10 cellular contexts compared by ENCODE assay signal in genomic region chr11:17164361-17165246, GRCh38. TPM values are rescaled to one million over a fixed set of nuclear protein-coding genes. Genes with fewer than 3 reads are reported as not detected.
A peak's percentile ranks its signal among the peaks of the same experiment; 100 is the strongest.
DNase-seq lines count a peak whose midpoint lies in the region; ATAC-seq and TF ChIP-seq lines count a peak whose summit lies in the region.
"Had no signal": no experiment of that assay in that cellular context is flagged by ENCODE, and none has a peak within 500 bp of the region (broad histone marks: within the 10 kb centered on the region; RNA-seq: fewer than 3 reads in every experiment).

No MANE protein-coding gene starts in this region.

- 79 to 81% methylated on average over 1 of the region's 1 CpG for WGBS in thyroid gland, 2 donors

- H3K4me3 Mint-ChIP-seq in activated CD4-positive, alpha-beta T cell treated with anti-CD3 and anti-CD28 coated beads for 36 hours, result no peak overlapping the region
- H3K4me3 Mint-ChIP-seq in immature natural killer cell, result peak overlapping the region; percentile 67 to 79 (median 70)
- H3K4me3 Mint-ChIP-seq in activated CD4-positive, alpha-beta T cell treated with anti-CD3 and anti-CD28 coated beads, Interleukin-2, amount 10 ng/mL, durations not matched to agents 7 days and 5 days, result no peak overlapping the region

- CTCF ChIA-PET in activated CD4-positive, alpha-beta T cell treated with anti-CD3 and anti-CD28 coated beads for 36 hours (lab: Charles Lee), result interaction anchor here (0.8 to 1.0 kb wide), 2 partner anchors 43 to 101 kb away, joined by 3 read pairs; partner anchors contain the start of gene PIK3C2A
- CTCF ChIA-PET in activated CD4-positive, alpha-beta T cell treated with anti-CD3 and anti-CD28 coated beads, Interleukin-2, amount 10 ng/mL, durations not matched to agents 7 days and 5 days (lab: Charles Lee), result no interaction called here

- no peaks in the 10 kb centered on the region for H3K9me3 ChIP-seq in thyroid gland

- peaks cover 11 to 54% of the 10 kb centered on the region in 2 donors for H3K4me1 ChIP-seq in thyroid gland

- H3K4me1 Mint-ChIP-seq in activated CD4-positive, alpha-beta T cell treated with anti-CD3 and anti-CD28 coated beads for 36 hours, result peaks cover 50% of the 10 kb centered on the region
- peaks cover 84 to 89% of the 10 kb centered on the region in 2 donors for H3K4me1 Mint-ChIP-seq in immature natural killer cell
- H3K4me1 Mint-ChIP-seq in activated CD4-positive, alpha-beta T cell treated with anti-CD3 and anti-CD28 coated beads, Interleukin-2, amount 10 ng/mL, durations not matched to agents 7 days and 5 days, result peaks cover 30% of the 10 kb centered on the region

- no peak for TF ChIP-seq POLR2A in thyroid gland (IDR thresholded peaks at IDR 0.05)

- H3K27ac Mint-ChIP-seq in activated CD4-positive, alpha-beta T cell treated with anti-CD3 and anti-CD28 coated beads for 36 hours, result no peak overlapping the region
- H3K27ac Mint-ChIP-seq in immature natural killer cell, result peak overlapping the region; percentile 80 to 94 (median 88)
- H3K27ac Mint-ChIP-seq in activated CD4-positive, alpha-beta T cell treated with anti-CD3 and anti-CD28 coated beads, Interleukin-2, amount 10 ng/mL, durations not matched to agents 7 days and 5 days, result no peak overlapping the region

- peak; percentile 42 for ATAC-seq in activated CD4-positive, alpha-beta T cell treated with anti-CD3 and anti-CD28 coated beads for 36 hours

- peaks cover 25% of the 10 kb centered on the region for H3K36me3 Mint-ChIP-seq in activated CD4-positive, alpha-beta T cell treated with anti-CD3 and anti-CD28 coated beads for 36 hours (ENCODE audit: low read depth)
- peaks cover 14 to 26% (median 14%) of the 10 kb centered on the region in 3 donors for H3K36me3 Mint-ChIP-seq in immature natural killer cell
- H3K36me3 Mint-ChIP-seq in activated CD4-positive, alpha-beta T cell treated with anti-CD3 and anti-CD28 coated beads, Interleukin-2, amount 10 ng/mL, durations not matched to agents 7 days and 5 days (ENCODE audit: low read depth), result peaks cover 24% of the 10 kb centered on the region

- intact Hi-C loops in activated CD4-positive, alpha-beta T cell treated with anti-CD3 and anti-CD28 coated beads for 36 hours (cut with DNase I, micrococcal nuclease), result no loop called here
- intact Hi-C loops in thyroid gland (cut with DNase I), result no loop called here

- H3K4me3 ChIP-seq in thyroid gland (replicated peaks in 1 of 3), result no peak overlapping the region
- H3K4me3 ChIP-seq: dorsolateral prefrontal cortex had no signal

- POLR2A ChIA-PET in activated CD4-positive, alpha-beta T cell treated with anti-CD3 and anti-CD28 coated beads for 36 hours (lab: Charles Lee), result no interaction called here
- POLR2A ChIA-PET in activated CD4-positive, alpha-beta T cell treated with anti-CD3 and anti-CD28 coated beads, Interleukin-2, amount 10 ng/mL, durations not matched to agents 7 days and 5 days (lab: Charles Lee), result interaction anchor here (0.6 kb wide), 1 partner anchor 30 kb away, joined by 3 read pairs; no protein-coding TSS in a partner anchor

- no peak for TF ChIP-seq CTCF in thyroid gland (IDR thresholded peaks at IDR 0.05)

- H3K27me3 ChIP-seq in thyroid gland, result no peaks in the 10 kb centered on the region
- H3K27me3 ChIP-seq: dorsolateral prefrontal cortex had no signal

- DNase-seq in activated CD4-positive, alpha-beta T cell treated with anti-CD3 and anti-CD28 coated beads for 36 hours, result no peak
- DNase-seq in activated CD4-positive, alpha-beta T cell treated with anti-CD3 and anti-CD28 coated beads for 4 hours, result no peak
- DNase-seq in SKM-1 (lab: John Stamatoyannopoulos, UW; ENCODE audit: unreplicated experiment) (peak; percentile 31), immature natural killer cell (peak in 2 of 3 donors; percentile 13 to 22), thyroid gland (no peak), substantia nigra (lab: John Stamatoyannopoulos, UW) (no peak), COLO829 (ENCODE audit: low spot score) (no peak)
- no peak for DNase-seq in activated CD4-positive, alpha-beta T cell treated with anti-CD3 and anti-CD28 coated beads, Interleukin-2, amount 10 ng/mL, durations not matched to agents 7 days and 5 days
- DNase-seq: activated CD8-positive, alpha-beta memory T cell treated with anti-CD3 and anti-CD28 coated beads, Interleukin-2, amount 50 U/mL, for 48 hours; dorsolateral prefrontal cortex had no signal

- no peaks in the 10 kb centered on the region for H3K27me3 Mint-ChIP-seq in activated CD4-positive, alpha-beta T cell treated with anti-CD3 and anti-CD28 coated beads for 36 hours
- no peaks in the 10 kb centered on the region for H3K27me3 Mint-ChIP-seq in immature natural killer cell (ENCODE audit: low read depth in 3 of 3)
- H3K27me3 Mint-ChIP-seq in activated CD4-positive, alpha-beta T cell treated with anti-CD3 and anti-CD28 coated beads, Interleukin-2, amount 10 ng/mL, durations not matched to agents 7 days and 5 days, result no peaks in the 10 kb centered on the region

- peaks cover 7 to 8% of the 10 kb centered on the region in 2 donors for H3K36me3 ChIP-seq in thyroid gland

- no peaks in the 10 kb centered on the region for H3K9me3 Mint-ChIP-seq in activated CD4-positive, alpha-beta T cell treated with anti-CD3 and anti-CD28 coated beads for 36 hours (ENCODE audit: low read depth)
- H3K9me3 Mint-ChIP-seq in immature natural killer cell, result no peaks in the 10 kb centered on the region
- no peaks in the 10 kb centered on the region for H3K9me3 Mint-ChIP-seq in activated CD4-positive, alpha-beta T cell treated with anti-CD3 and anti-CD28 coated beads, Interleukin-2, amount 10 ng/mL, durations not matched to agents 7 days and 5 days

- H3K27ac ChIP-seq in thyroid gland, result peak overlapping the region in 2 of 3 donors; percentile 31 to 49
- H3K27ac ChIP-seq in substantia nigra (ENCODE audit: low read depth, low read length, poor library complexity, severe bottlenecking), result no peak overlapping the region

RNA-seq across cellular contexts. Expression of gene PIK3C2A, which starts 43.2 kb away (rescaled TPM):
- total RNA-seq in activated CD4-positive, alpha-beta T cell treated with anti-CD3 and anti-CD28 coated beads for 36 hours, result 10 to 100 TPM; 23.3 to 27.3 TPM
- 10 to 100 TPM in 1 of 3 donors, 1 to 10 TPM in 2; 5.0 to 13.3 (median 5.5) TPM for polyA plus RNA-seq in immature natural killer cell
- total RNA-seq in thyroid gland, result 100 to 1,000 TPM in 3 of 4 donors, 10 to 100 TPM in 1; 94.0 to 207 (median 132) TPM
- total RNA-seq in activated CD4-positive, alpha-beta T cell treated with anti-CD3 and anti-CD28 coated beads, Interleukin-2, amount 10 ng/mL, durations not matched to agents 7 days and 5 days, result 10 to 100 TPM; 19.8 to 24.4 TPM

Comparison
In these comparisons a context has a peak if more than half of its experiments do, and no peak if none do; other contexts are left out.
1. DNase-seq: peak in SKM-1 (single experiment) and immature natural killer cell (2 of 3); none in activated CD4-positive, alpha-beta T cell treated with anti-CD3 and anti-CD28 coated beads for 36 hours (single experiment), activated CD4-positive, alpha-beta T cell treated with anti-CD3 and anti-CD28 coated beads for 4 hours (0 of 2), thyroid gland (0 of 2), substantia nigra (0 of 49), COLO829 (single experiment) and activated CD4-positive, alpha-beta T cell treated with anti-CD3 and anti-CD28 coated beads, Interleukin-2, amount 10 ng/mL, durations not matched to agents 7 days and 5 days (single experiment).
2. H3K27ac Mint-ChIP-seq: peak in immature natural killer cell (6 of 6); none in activated CD4-positive, alpha-beta T cell treated with anti-CD3 and anti-CD28 coated beads for 36 hours (single experiment) and activated CD4-positive, alpha-beta T cell treated with anti-CD3 and anti-CD28 coated beads, Interleukin-2, amount 10 ng/mL, durations not matched to agents 7 days and 5 days (single experiment).
3. H3K4me3 Mint-ChIP-seq: peak in immature natural killer cell (5 of 5); none in activated CD4-positive, alpha-beta T cell treated with anti-CD3 and anti-CD28 coated beads for 36 hours (single experiment) and activated CD4-positive, alpha-beta T cell treated with anti-CD3 and anti-CD28 coated beads, Interleukin-2, amount 10 ng/mL, durations not matched to agents 7 days and 5 days (single experiment).